Comparison of ENCODE assay signal across 15 cellular contexts in the genomic region with DNA sequence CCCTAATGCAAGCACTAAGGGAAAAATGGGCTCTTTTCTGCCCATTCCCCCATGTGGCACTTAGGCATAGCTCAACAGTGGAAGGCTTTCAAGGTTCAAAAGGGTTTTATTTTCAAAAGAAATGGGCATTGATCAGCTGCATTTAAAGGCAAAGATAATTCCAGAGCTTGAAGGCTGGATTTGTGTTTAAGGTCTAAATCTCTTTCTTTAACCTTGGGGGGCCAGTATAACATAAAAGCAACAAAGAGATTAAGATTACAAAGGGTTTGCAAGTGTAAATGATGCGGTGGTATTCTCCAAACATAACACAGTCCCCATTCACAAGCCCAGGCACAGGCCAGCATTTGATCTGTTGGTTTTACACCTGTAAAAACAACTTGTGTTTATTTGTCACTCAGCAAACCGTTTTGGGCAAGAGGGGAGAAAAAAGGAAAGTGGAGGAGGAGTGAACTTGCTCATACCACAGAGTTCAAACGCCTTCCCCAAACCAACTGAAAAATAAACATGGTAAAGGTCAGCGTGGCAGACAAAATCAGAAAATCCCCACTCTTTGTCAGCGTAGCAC.
DNase-seq lines count a peak whose midpoint lies in the region; ATAC-seq and TF ChIP-seq lines count a peak whose summit lies in the region.
"Had no signal": no experiment of that assay in that cellular context is flagged by ENCODE, and none has a peak within 500 bp of the region (broad histone marks: within the 10 kb centered on the region; RNA-seq: fewer than 3 reads in every experiment).

No MANE protein-coding gene starts in this region.

- H3K36me3 ChIP-seq in neural progenitor cell: no peaks in the 10 kb centered on the region
- no peaks in the 10 kb centered on the region for H3K36me3 ChIP-seq in suprapubic skin
- H3K36me3 ChIP-seq: BE2C, HAP-1 had no signal

- no peak overlapping the region for H3K9ac ChIP-seq in neural progenitor cell

- H3K4me3 Mint-ChIP-seq in WTC11 (no peak overlapping the region), neural progenitor cell (no peak overlapping the region)
- H3K4me3 Mint-ChIP-seq in activated CD4-positive, alpha-beta memory T cell treated with anti-CD3 and anti-CD28 coated beads for 36 hours: no peak overlapping the region
- H3K4me3 Mint-ChIP-seq: CD4-positive, alpha-beta T cell had no signal

- H4K20me1 ChIP-seq in neural progenitor cell (ENCODE audit: low read depth): no peaks in the 10 kb centered on the region

- peaks cover 18% of the 10 kb centered on the region for H3F3A ChIP-seq in neural progenitor cell (ENCODE audit: low read depth)

- CTCF ChIA-PET in WTC11 (lab: Charles Lee): interaction anchor here (1.2 kb wide), 1 partner anchor 26 kb away, joined by 3 read pairs; no protein-coding TSS in a partner anchor
- CTCF ChIA-PET in activated CD4-positive, alpha-beta memory T cell treated with anti-CD3 and anti-CD28 coated beads for 36 hours (lab: Charles Lee): no interaction called here

- H3K4me2 ChIP-seq in neural progenitor cell: peak overlapping the region; percentile 40

- H3K27ac ChIP-seq in neural progenitor cell (no peak overlapping the region), suprapubic skin (no peak overlapping the region)

- H3K27me3 Mint-ChIP-seq in WTC11 (ENCODE audit: low read depth): no peaks in the 10 kb centered on the region; the same call in 1 of the 2 replicates
- H3K27me3 Mint-ChIP-seq in neural progenitor cell (ENCODE audit: insufficient read depth, low read depth): peaks cover 7% of the 10 kb centered on the region
- H3K27me3 Mint-ChIP-seq in activated CD4-positive, alpha-beta memory T cell treated with anti-CD3 and anti-CD28 coated beads for 36 hours: no peaks in the 10 kb centered on the region
- H3K27me3 Mint-ChIP-seq: CD4-positive, alpha-beta T cell had no signal

- H3K4me3 ChIP-seq in neural progenitor cell: no peak overlapping the region
- H3K4me3 ChIP-seq in suprapubic skin: no peak overlapping the region
- H3K4me3 ChIP-seq: GM12878, HAP-1 had no signal

- H3K4me1 ChIP-seq in neural progenitor cell: peaks cover 19% of the 10 kb centered on the region
- no peaks in the 10 kb centered on the region for H3K4me1 ChIP-seq in suprapubic skin
- H3K4me1 ChIP-seq: BE2C, Caco-2, HAP-1 had no signal

- DNase-seq in WTC11 (ENCODE audit: low spot score) (no peak), left kidney (ENCODE audit: low read depth, low spot score) (peak; percentile 51), neural progenitor cell (ENCODE audit: low spot score) (peak; percentile 64), suprapubic skin (ENCODE audit: low spot score in 2 of 2) (no peak)
- no peak for DNase-seq in activated CD4-positive, alpha-beta memory T cell treated with anti-CD3 and anti-CD28 coated beads for 36 hours
- DNase-seq: ACHN; BE2C; C1 segment of cervical spinal cord; Caco-2; CD4-positive, alpha-beta T cell; DMS153; DMS79 had no signal

- peaks cover 27% of the 10 kb centered on the region for H3K9me3 Mint-ChIP-seq in WTC11
- H3K9me3 Mint-ChIP-seq in neural progenitor cell: peaks cover 11% of the 10 kb centered on the region
- peaks cover 3% of the 10 kb centered on the region for H3K9me3 Mint-ChIP-seq in activated CD4-positive, alpha-beta memory T cell treated with anti-CD3 and anti-CD28 coated beads for 36 hours
- H3K9me3 Mint-ChIP-seq: CD4-positive, alpha-beta T cell had no signal

- H3K4me1 Mint-ChIP-seq in WTC11: peaks cover 14% of the 10 kb centered on the region
- peaks cover 20% of the 10 kb centered on the region for H3K4me1 Mint-ChIP-seq in neural progenitor cell
- no peaks in the 10 kb centered on the region for H3K4me1 Mint-ChIP-seq in activated CD4-positive, alpha-beta memory T cell treated with anti-CD3 and anti-CD28 coated beads for 36 hours (ENCODE audit: low read depth)

- peaks cover 3% of the 10 kb centered on the region; the same call in 1 of the 2 replicates for H3K36me3 Mint-ChIP-seq in WTC11
- no peaks in the 10 kb centered on the region for H3K36me3 Mint-ChIP-seq in neural progenitor cell
- H3K36me3 Mint-ChIP-seq in activated CD4-positive, alpha-beta memory T cell treated with anti-CD3 and anti-CD28 coated beads for 36 hours: no peaks in the 10 kb centered on the region

- H3K27me3 ChIP-seq in neural progenitor cell (peaks cover 6% of the 10 kb centered on the region), suprapubic skin (no peaks in the 10 kb centered on the region)
- H3K27me3 ChIP-seq: BE2C had no signal

- 66% methylated on average over 5 of the region's 5 CpGs for WGBS in suprapubic skin

- H2AFZ ChIP-seq in neural progenitor cell (replicated peaks): no peak overlapping the region

- POLR2A ChIA-PET in WTC11 (lab: Charles Lee): no interaction called here
- POLR2A ChIA-PET in activated CD4-positive, alpha-beta memory T cell treated with anti-CD3 and anti-CD28 coated beads for 36 hours (lab: Charles Lee): no interaction called here

- no peaks in the 10 kb centered on the region for H3K79me2 ChIP-seq in neural progenitor cell (ENCODE audit: low read depth)

- H3K9me3 ChIP-seq in neural progenitor cell (ENCODE audit: low read depth) (no peaks in the 10 kb centered on the region), suprapubic skin (no peaks in the 10 kb centered on the region)
- H3K9me3 ChIP-seq: BE2C, HAP-1 had no signal

- TF ChIP-seq EP300 in suprapubic skin (IDR thresholded peaks at IDR 0.05): no peak

- H3K27ac Mint-ChIP-seq in WTC11 (no peak overlapping the region), neural progenitor cell (no peak overlapping the region)
- no peak overlapping the region for H3K27ac Mint-ChIP-seq in activated CD4-positive, alpha-beta memory T cell treated with anti-CD3 and anti-CD28 coated beads for 36 hours
- H3K27ac Mint-ChIP-seq: CD4-positive, alpha-beta T cell had no signal

- no peak for TF ChIP-seq POLR2A in suprapubic skin (IDR thresholded peaks at IDR 0.05)

- intact Hi-C loops in activated CD4-positive, alpha-beta memory T cell treated with anti-CD3 and anti-CD28 coated beads for 36 hours (cut with micrococcal nuclease): no loop called here

- ATAC-seq in WTC11 (peak; percentile 20; the same call in 1 of the 2 replicates), GM18502 (IDR thresholded peaks at IDR 0.05; ENCODE audit: poor library complexity, unreplicated experiment) (no peak)
- ATAC-seq: GM12878 had no signal

- TF ChIP-seq CTCF in WTC11 (IDR thresholded peaks at IDR 0.05): no peak
- TF ChIP-seq CTCF in neural progenitor cell (IDR thresholded peaks at IDR 0.05): no peak
- no peak for TF ChIP-seq CTCF in suprapubic skin (IDR thresholded peaks at IDR 0.05)

TF ChIP-seq in WTC11, 78 proteins besides CTCF, POLR2A, EP300 and RAD21:
- TF ChIP-seq ZNF263 (CRISPR knock-in tag; IDR thresholded peaks at IDR 0.05; ENCODE audit: low read depth): no peak
- no peak for TF ChIP-seq ZBTB21 (CRISPR knock-in tag; IDR thresholded peaks at IDR 0.05; ENCODE audit: borderline replicate concordance)
- TF ChIP-seq, protein P1, sequence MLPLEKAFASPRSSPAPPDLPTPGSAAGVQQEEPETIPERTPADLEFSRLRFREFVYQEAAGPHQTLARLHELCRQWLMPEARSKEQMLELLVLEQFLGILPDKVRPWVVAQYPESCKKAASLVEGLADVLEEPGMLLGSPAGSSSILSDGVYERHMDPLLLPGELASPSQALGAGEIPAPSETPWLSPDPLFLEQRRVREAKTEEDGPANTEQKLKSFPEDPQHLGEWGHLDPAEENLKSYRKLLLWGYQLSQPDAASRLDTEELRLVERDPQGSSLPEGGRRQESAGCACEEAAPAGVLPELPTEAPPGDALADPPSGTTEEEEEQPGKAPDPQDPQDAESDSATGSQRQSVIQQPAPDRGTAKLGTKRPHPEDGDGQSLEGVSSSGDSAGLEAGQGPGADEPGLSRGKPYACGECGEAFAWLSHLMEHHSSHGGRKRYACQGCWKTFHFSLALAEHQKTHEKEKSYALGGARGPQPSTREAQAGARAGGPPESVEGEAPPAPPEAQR (CRISPR knock-in tag; IDR thresholded peaks at IDR 0.05): no peak
- no peak for TF ChIP-seq ZNF396 (CRISPR knock-in tag; IDR thresholded peaks at IDR 0.05; ENCODE audit: borderline replicate concordance)

Comparison
In these comparisons a context has a peak if more than half of its experiments do, and no peak if none do; other contexts are left out.
1. DNase-seq: peak in left kidney (single experiment) and neural progenitor cell (single experiment); none in WTC11 (single experiment), suprapubic skin (0 of 2) and activated CD4-positive, alpha-beta memory T cell treated with anti-CD3 and anti-CD28 coated beads for 36 hours (single experiment).